In the genomic region with DNA sequence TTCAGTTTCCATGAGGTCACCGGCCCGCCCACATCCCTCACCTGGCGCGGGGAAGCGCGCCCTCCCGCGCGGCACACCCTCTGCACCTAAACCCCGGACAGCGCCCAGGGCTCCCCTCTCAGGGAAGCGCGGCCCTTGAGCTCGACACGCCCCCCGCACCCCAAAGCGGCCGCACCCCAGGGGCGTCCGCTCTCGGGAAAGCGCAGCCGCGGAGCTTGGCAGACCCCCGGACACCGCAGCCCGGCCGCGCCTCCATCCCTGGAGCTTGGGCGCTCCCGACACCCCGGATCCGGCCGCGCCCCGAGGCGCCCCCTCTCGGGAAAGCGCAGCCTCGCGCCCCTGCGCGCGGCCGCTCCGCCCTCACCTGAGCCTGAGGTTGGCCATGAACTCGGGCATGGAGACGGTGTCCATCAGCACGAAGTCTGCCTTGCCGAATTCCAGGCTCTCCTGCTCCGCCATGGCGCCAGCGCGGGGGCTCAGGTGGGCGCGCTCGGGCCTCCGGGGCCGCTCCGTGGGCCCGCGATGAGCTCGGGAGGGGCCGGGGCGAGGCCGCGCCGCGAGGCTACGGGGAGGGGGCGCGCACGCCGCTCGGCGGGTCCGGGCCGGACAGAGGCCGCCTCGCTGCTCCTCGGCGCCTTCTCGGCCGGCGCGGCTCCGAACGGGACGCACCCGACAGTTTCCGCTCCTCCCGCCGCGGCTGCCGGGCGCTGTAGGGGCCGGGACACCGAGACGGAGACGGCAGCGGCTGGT, we compare ENCODE assay signal across 8 cellular contexts. TPM values are rescaled to one million over a fixed set of nuclear protein-coding genes. Genes with fewer than 3 reads are reported as not detected.
A peak's percentile ranks its signal among the peaks of the same experiment; 100 is the strongest.
DNase-seq lines count a peak whose midpoint lies in the region; ATAC-seq and TF ChIP-seq lines count a peak whose summit lies in the region.

MYO1D (minus strand) TSS at position 711 of the 750 bp plus-strand sequence; CDS start at position 459, 252 bp downstream.

- peak within 1 kb of the TSS; percentile 69 for H3K4me3 ChIP-seq in epithelial cell of esophagus (ENCODE audit: low read length)

- peak; percentile 65 for ATAC-seq in HG02759 (IDR thresholded peaks at IDR 0.05; ENCODE audit: unreplicated experiment)

- no peak for TF ChIP-seq CTCF in epithelial cell of esophagus (IDR thresholded peaks at IDR 0.05; ENCODE audit: insufficient read depth, low read depth, low read length, missing control alignments)

- TF ChIP-seq POLR2A in GM15510 (IDR thresholded peaks at IDR 0.05; ENCODE audit: borderline replicate concordance, extremely low read depth, insufficient read length), result peak; percentile 67

- peak; percentile 68 for DNase-seq in NCI-H2171 treated with DMSO at 0.1 percent for 48 hours (lab: John Stamatoyannopoulos, UW)
- DNase-seq in activated CD8-positive, alpha-beta memory T cell treated with anti-CD3 and anti-CD28 coated beads for 48 hours (ENCODE audit: low read depth in 2 of 3, low spot score in 2 of 3), result peak; percentile 32 to 53 (median 52)
- DNase-seq in epithelial cell of esophagus (ENCODE audit: low read depth), result peak; percentile 79
- DNase-seq in myocyte (ENCODE audit: low read depth), result peak; percentile 49
- peak; percentile 35 for DNase-seq in stimulated activated CD8-positive, alpha-beta memory T cell treated with anti-CD3 and anti-CD28 coated beads, Interleukin-7, amount 100 ng/mL, for 24 hours (ENCODE audit: low read depth)
- no peak for DNase-seq in A172 (ENCODE audit: low spot score)

RNA-seq across cellular contexts. Expression of gene MYO1D, which starts in this region (rescaled TPM):
- total RNA-seq in myocyte, result 34.8 and 49.2 TPM in 2 replicates
- polyA plus RNA-seq in myocyte (2012), result 45.4 TPM
- total RNA-seq in A172 (2014; rRNA removed; shearing (Covaris generic)), result 0.10 and 0.17 TPM in 2 replicates

Comparison
In these comparisons a context has a peak if more than half of its experiments do, and no peak if none do; other contexts are left out.
1. RNA of gene MYO1D (total RNA-seq): 34.8 to 49.2 TPM in myocyte; 0.10 to 0.17 TPM in A172; every median in the first group is over 10 times any median in the second.